ENCODE assay signal across 11 cellular contexts in the genomic region with DNA sequence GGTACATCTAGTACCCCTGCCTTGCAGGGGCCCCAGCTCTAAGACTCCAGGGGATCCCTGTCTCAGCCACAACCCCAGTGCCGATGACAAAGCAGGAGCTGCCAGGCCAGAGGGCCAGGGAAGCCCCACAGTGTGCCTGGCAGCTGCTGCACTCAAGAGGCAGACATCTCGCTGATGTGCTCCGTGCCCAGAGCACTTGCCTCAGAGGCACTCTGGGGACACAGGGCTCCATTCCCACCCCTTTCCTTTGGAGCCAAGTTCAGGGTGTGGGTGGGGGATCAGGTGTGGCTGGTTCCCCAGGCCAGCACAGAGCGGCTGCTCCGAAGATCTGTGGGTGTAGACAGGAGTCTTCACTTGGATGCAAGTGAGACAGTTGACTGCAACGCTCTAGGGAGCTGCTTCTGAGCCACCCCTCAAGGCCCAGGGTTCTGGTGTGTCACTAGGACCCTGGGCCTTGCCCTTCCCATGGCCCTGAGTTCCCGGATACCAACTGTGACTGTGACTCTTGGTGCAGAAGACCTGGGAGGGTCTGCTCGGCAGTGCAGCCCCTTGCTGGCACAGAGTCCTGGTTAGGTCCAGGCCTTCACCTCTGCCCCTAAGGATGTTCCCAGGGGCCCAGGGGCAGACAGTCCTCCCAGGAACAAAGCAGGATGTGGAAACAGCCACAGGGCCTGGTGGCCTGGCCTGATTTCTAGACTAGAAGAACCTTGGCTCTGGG. TPM values are rescaled to one million over a fixed set of nuclear protein-coding genes. Genes with fewer than 3 reads are reported as not detected.
A peak's percentile ranks its signal among the peaks of the same experiment; 100 is the strongest.
DNase-seq lines count a peak whose midpoint lies in the region; ATAC-seq and TF ChIP-seq lines count a peak whose summit lies in the region.
"Had no signal": no experiment of that assay in that cellular context is flagged by ENCODE, and none has a peak within 500 bp of the region (broad histone marks: within the 10 kb centered on the region; RNA-seq: fewer than 3 reads in every experiment).

No MANE protein-coding gene starts in this region.

- no peak for TF ChIP-seq EP300 in sigmoid colon (IDR thresholded peaks at IDR 0.05)

- H3K9me3 ChIP-seq in HCT116 (ENCODE audit: control insufficient read depth in 1 of 2, insufficient read depth in 1 of 2, low read depth in 1 of 2, low read length in 2 of 2) (no peaks in the 10 kb centered on the region), adrenal gland (replicated peaks in 1 of 3) (no peaks in the 10 kb centered on the region), right cardiac atrium (ENCODE audit: control insufficient read depth, low read length) (no peaks in the 10 kb centered on the region), sigmoid colon (no peaks in the 10 kb centered on the region)

- peaks cover 13% of the 10 kb centered on the region for H3K4me1 Mint-ChIP-seq in activated naive CD4-positive, alpha-beta T cell treated with anti-CD3 and anti-CD28 coated beads for 36 hours (ENCODE audit: low read depth)

- no peaks in the 10 kb centered on the region for H3K36me3 Mint-ChIP-seq in activated naive CD4-positive, alpha-beta T cell treated with anti-CD3 and anti-CD28 coated beads for 36 hours (ENCODE audit: low read depth)
- H3K36me3 Mint-ChIP-seq: immature natural killer cell had no signal

- peaks cover 29% of the 10 kb centered on the region for H3K79me2 ChIP-seq in HCT116 (ENCODE audit: insufficient read depth, low read length)

- no peak overlapping the region for H2AFZ ChIP-seq in HCT116 (ENCODE audit: low read depth, low read length, poor library complexity, severe bottlenecking)

- H3K27me3 ChIP-seq in HCT116 (ENCODE audit: insufficient read depth, low read length) = no peaks in the 10 kb centered on the region
- H3K27me3 ChIP-seq in adrenal gland = no peaks in the 10 kb centered on the region
- no peaks in the 10 kb centered on the region for H3K27me3 ChIP-seq in right cardiac atrium (ENCODE audit: control insufficient read depth, insufficient read depth)
- H3K27me3 ChIP-seq in sigmoid colon = no peaks in the 10 kb centered on the region

- H3K36me3 ChIP-seq in HCT116 (ENCODE audit: control insufficient read depth in 1 of 2, insufficient read depth in 2 of 2, low read length in 2 of 2) (peaks cover 11 to 14% of the 10 kb centered on the region in 2 experiments), adrenal gland (replicated peaks in 1 of 2) (peaks cover 0 to 23% of the 10 kb centered on the region in 2 donors), sigmoid colon (peaks cover 0 to 19% (median 7%) of the 10 kb centered on the region in 4 donors)

- no peak for DNase-seq in HCT116 (ENCODE audit: low read depth, low spot score)
- peak in 5 of 7 donors; percentile 18 to 70 (median 26) for DNase-seq in adrenal gland
- peak; percentile 66 to 83 (median 82) for DNase-seq in right cardiac atrium
- DNase-seq in sigmoid colon = peak; percentile 56
- no peak for DNase-seq in activated naive CD4-positive, alpha-beta T cell treated with anti-CD3 and anti-CD28 coated beads for 36 hours
- DNase-seq in NCI-H526 treated with DMSO at 0.1 percent for 48 hours (lab: John Stamatoyannopoulos, UW) = no peak
- no peak for DNase-seq in putamen (ENCODE audit: low spot score)
- DNase-seq: immature natural killer cell; stimulated activated naive CD4-positive, alpha-beta T cell had no signal

- no peak for TF ChIP-seq RAD21 in HCT116 (IDR thresholded peaks at IDR 0.05; ENCODE audit: low read depth)

- H3K27ac ChIP-seq in HCT116 (ENCODE audit: low read depth, low read length) (no peak overlapping the region), adrenal gland (peak overlapping the region in 4 of 5 donors; percentile 13 to 84 (median 68)), right cardiac atrium (ENCODE audit: low read length) (peak overlapping the region; percentile 98), sigmoid colon (peak overlapping the region in 2 of 4 donors; percentile 9 to 51)

- RAD21 ChIA-PET in HCT116 (lab: Charles Lee; ENCODE audit: low non-redundant PET in 1 of 2, low total read pairs in 2 of 2, uncharacterized antibody in 2 of 2, unreplicated experiment in 2 of 2) = no interaction called here

- H3K27ac Mint-ChIP-seq in activated naive CD4-positive, alpha-beta T cell treated with anti-CD3 and anti-CD28 coated beads for 36 hours = no peak overlapping the region
- H3K27ac Mint-ChIP-seq: activated T-cell treated with anti-CD3 and anti-CD28 coated beads, Interleukin-2, amount 50 U/mL, for 24 hours had no signal

- 0 out of 2 replicates have a peak overlapping the region, but pooled peaks have one; percentile 92 for H3K4me2 ChIP-seq in HCT116 (ENCODE audit: low read length)

- no peak overlapping the region for H3K4me3 Mint-ChIP-seq in activated naive CD4-positive, alpha-beta T cell treated with anti-CD3 and anti-CD28 coated beads for 36 hours

- H3K9ac ChIP-seq in HCT116 (ENCODE audit: low read length) = no peak overlapping the region

- BruUV-seq in HCT116 (replicated peaks; lab: Mats Ljungman, UMichigan) = no TSS peak

- peaks cover 11 to 32% of the 10 kb centered on the region in 2 experiments; a peak in 3 of 4 replicates for H3K4me1 ChIP-seq in HCT116 (ENCODE audit: control insufficient read depth in 1 of 2, insufficient read depth in 2 of 2, low read length in 2 of 2)
- peaks cover 38 to 73% of the 10 kb centered on the region in 2 donors for H3K4me1 ChIP-seq in adrenal gland (replicated peaks in 1 of 2)
- peaks cover 28% of the 10 kb centered on the region for H3K4me1 ChIP-seq in right cardiac atrium (ENCODE audit: control insufficient read depth, insufficient read depth, low read length)
- peaks cover 0 to 39% (median 31%) of the 10 kb centered on the region in 4 donors for H3K4me1 ChIP-seq in sigmoid colon

- WGBS in adrenal gland, 4 donors = 70 to 90% (median 77%) methylated on average over 2 to 8 of the region's 8 CpGs
- 54% methylated on average over 8 of the region's 8 CpGs for WGBS in right cardiac atrium
- WGBS in sigmoid colon, 2 donors = 86 to 92% methylated on average over 8 of the region's 8 CpGs

- H4K20me1 ChIP-seq in HCT116 (ENCODE audit: insufficient read depth) = no peaks in the 10 kb centered on the region

- intact Hi-C loops in HCT116 (cut with micrococcal nuclease) (no loop called here), adrenal gland (cut with DNase I) (loop anchor here in 1 of 2 donors (5.0 to 10.0 kb wide), 2 partner anchors 59 to 154 kb away; a partner anchor contains a TSS), right cardiac atrium (cut with DNase I) (loop anchor here in 1 of 4 donors (5.0 kb wide), 1 partner anchor 49 kb away; no protein-coding TSS in a partner anchor), sigmoid colon (cut with DNase I) (loop anchor here (5.0 kb wide), 1 partner anchor 74 kb away; a partner anchor contains a TSS)
- intact Hi-C loops in activated naive CD4-positive, alpha-beta T cell treated with anti-CD3 and anti-CD28 coated beads for 36 hours (cut with micrococcal nuclease) = loop anchor here (10.0 kb wide), 2 partner anchors 514 to 814 kb away; a partner anchor contains a TSS

- no peaks in the 10 kb centered on the region for H3K9me2 ChIP-seq in HCT116 (ENCODE audit: insufficient read depth)

- ATAC-seq in HCT116 = no peak
- peak; percentile 31 to 43 for ATAC-seq in right cardiac atrium
- no peak for ATAC-seq in HG02798 (IDR thresholded peaks at IDR 0.05; ENCODE audit: poor library complexity, unreplicated experiment)

- H3K27me3 Mint-ChIP-seq in activated naive CD4-positive, alpha-beta T cell treated with anti-CD3 and anti-CD28 coated beads for 36 hours (ENCODE audit: low read depth) = no peaks in the 10 kb centered on the region
- H3K27me3 Mint-ChIP-seq: activated T-cell treated with anti-CD3 and anti-CD28 coated beads, Interleukin-2, amount 50 U/mL, for 24 hours had no signal

- CTCF ChIA-PET in HCT116 (lab: Charles Lee) = no interaction called here
- CTCF ChIA-PET in activated naive CD4-positive, alpha-beta T cell treated with anti-CD3 and anti-CD28 coated beads for 36 hours (lab: Charles Lee) = no interaction called here

- POLR2A ChIA-PET in HCT116 (lab: Charles Lee) = no interaction called here

- H3K9me3 Mint-ChIP-seq in activated naive CD4-positive, alpha-beta T cell treated with anti-CD3 and anti-CD28 coated beads for 36 hours = no peaks in the 10 kb centered on the region
- H3K9me3 Mint-ChIP-seq: activated T-cell treated with anti-CD3 and anti-CD28 coated beads, Interleukin-2, amount 50 U/mL, for 24 hours; immature natural killer cell had no signal

- no peak for TF ChIP-seq POLR2A in HCT116 (IDR thresholded peaks at IDR 0.05; ENCODE audit: borderline replicate concordance, extremely low read depth, insufficient read depth, insufficient read length)
- TF ChIP-seq POLR2A in adrenal gland (IDR thresholded peaks at IDR 0.05) = peak in 1 of 2 donors; percentile 12
- TF ChIP-seq POLR2A in sigmoid colon (IDR thresholded peaks at IDR 0.05) = no peak

- TF ChIP-seq CTCF in HCT116 (IDR thresholded peaks at IDR 0.05 in 2 of 3, conservative IDR thresholded peaks at IDR 0.05 in 1 of 3; ENCODE audit: borderline replicate concordance in 1 of 3, insufficient read depth in 1 of 3, low read depth in 2 of 3, low read length in 2 of 3) (no peak), adrenal gland (IDR thresholded peaks at IDR 0.05) (no peak), sigmoid colon (IDR thresholded peaks at IDR 0.05) (no peak)

- H3K4me3 ChIP-seq in HCT116 (replicated peaks in 1 of 2; ENCODE audit: low read depth in 1 of 2, low read length in 2 of 2) (no peak overlapping the region), adrenal gland (no peak overlapping the region), right cardiac atrium (ENCODE audit: low read length) (no peak overlapping the region), sigmoid colon (no peak overlapping the region)

RNA-seq across cellular contexts. Expression of a gene that starts 2.6 kb away (rescaled TPM):
- 125 TPM for total RNA-seq in HCT116 (2021; ENCODE audit: unreplicated experiment)
- 111 and 112 TPM in 2 replicates for polyA plus RNA-seq in HCT116 (2012)
- 100 to 1,000 TPM in 3 of 8 donors, 10 to 100 TPM in 5; 50.8 to 180 (median 78.7) TPM for total RNA-seq in adrenal gland
- 100 to 1,000 TPM in 2 of 3 donors, 10 to 100 TPM in 1; 91.9 to 384 (median 176) TPM for polyA plus RNA-seq in adrenal gland
- 100 to 1,000 TPM; 123 to 223 (median 154) TPM for total RNA-seq in right cardiac atrium
- polyA plus RNA-seq in right cardiac atrium = 322 TPM
- 10 to 100 TPM; 13.8 to 23.7 (median 17.3) TPM for total RNA-seq in sigmoid colon
- 10 to 100 TPM in 2 of 3 donors, 1 to 10 TPM in 1; 9.0 to 32.8 (median 12.9) TPM for polyA plus RNA-seq in sigmoid colon
- 10 to 100 TPM; 20.4 to 20.8 TPM for total RNA-seq in activated naive CD4-positive, alpha-beta T cell treated with anti-CD3 and anti-CD28 coated beads for 36 hours

RNA-seq across cellular contexts. Expression of a gene that starts 5.3 kb away (rescaled TPM):
- total RNA-seq in HCT116 (2021; ENCODE audit: unreplicated experiment) (14.1 TPM), adrenal gland (100 to 1,000 TPM in 1 of 8 donors, 10 to 100 TPM in 5, 1 to 10 TPM in 2; 1.1 to 114 (median 67.7) TPM), right cardiac atrium (10 to 100 TPM; 52.4 to 64.2 (median 62.4) TPM), sigmoid colon (1 to 10 TPM in 3 of 4 donors, under 1 TPM in 1; 0.54 to 2.9 (median 1.9) TPM)
- 50.0 and 58.6 TPM in 2 replicates for polyA plus RNA-seq in HCT116 (2012)
- polyA plus RNA-seq in adrenal gland (100 to 1,000 TPM in 1 of 3 donors, 10 to 100 TPM in 2; 34.9 to 330 (median 99.9) TPM), right cardiac atrium (97.3 TPM), sigmoid colon (10 to 100 TPM in 2 of 3 donors, 1 to 10 TPM in 1; 7.8 to 15.6 (median 11.8) TPM)
- 10 to 100 TPM; 12.3 to 13.1 TPM for total RNA-seq in activated naive CD4-positive, alpha-beta T cell treated with anti-CD3 and anti-CD28 coated beads for 36 hours

RNA-seq across cellular contexts. Expression of a gene that starts 35.9 kb away (rescaled TPM):
- 0.44 TPM for total RNA-seq in HCT116 (2021; ENCODE audit: unreplicated experiment)
- 0.12 TPM in 1 of 2 replicates, not detected in the other for polyA plus RNA-seq in HCT116 (2012)
- 100 to 1,000 TPM; 210 to 650 (median 466) TPM for total RNA-seq in adrenal gland
- 1,000 to 10,000 TPM in 1 of 3 donors, 100 to 1,000 TPM in 1, 10 to 100 TPM in 1; 33.9 to 1,593 (median 996) TPM for polyA plus RNA-seq in adrenal gland
- 100 to 1,000 TPM in 2 of 4 donors, 10 to 100 TPM in 2; 91.9 to 159 (median 101) TPM for total RNA-seq in right cardiac atrium
- 69.5 TPM for polyA plus RNA-seq in right cardiac atrium
- total RNA-seq in sigmoid colon = 100 to 1,000 TPM in 3 of 4 donors, 10 to 100 TPM in 1; 92.0 to 138 (median 120) TPM
- 10 to 100 TPM; 18.0 to 63.0 (median 58.5) TPM for polyA plus RNA-seq in sigmoid colon
- under 1 TPM; 0.10 to 0.17 TPM for total RNA-seq in activated naive CD4-positive, alpha-beta T cell treated with anti-CD3 and anti-CD28 coated beads for 36 hours

Comparison
In these comparisons a context has a peak if more than half of its experiments do, and no peak if none do; other contexts are left out.
1. ATAC-seq: peak in right cardiac atrium (2 of 2); none in HCT116 (single experiment) and HG02798 (single experiment).
2. DNase-seq: peak in adrenal gland (5 of 7), right cardiac atrium (3 of 3) and sigmoid colon (single experiment); none in HCT116 (single experiment), activated naive CD4-positive, alpha-beta T cell treated with anti-CD3 and anti-CD28 coated beads for 36 hours (single experiment), NCI-H526 treated with DMSO at 0.1 percent for 48 hours (single experiment) and putamen (single experiment).
3. RNA of a gene that starts 35.9 kb away (total RNA-seq): 210 to 650 TPM in adrenal gland, 92.0 to 138 TPM in sigmoid colon and 91.9 to 159 TPM in right cardiac atrium; 0.44 TPM in HCT116 (single experiment) and 0.10 to 0.17 TPM in activated naive CD4-positive, alpha-beta T cell treated with anti-CD3 and anti-CD28 coated beads for 36 hours; every median in the first group is over 10 times any median in the second.